ENCODE assay signal across 25 cellular contexts in the genomic region with DNA sequence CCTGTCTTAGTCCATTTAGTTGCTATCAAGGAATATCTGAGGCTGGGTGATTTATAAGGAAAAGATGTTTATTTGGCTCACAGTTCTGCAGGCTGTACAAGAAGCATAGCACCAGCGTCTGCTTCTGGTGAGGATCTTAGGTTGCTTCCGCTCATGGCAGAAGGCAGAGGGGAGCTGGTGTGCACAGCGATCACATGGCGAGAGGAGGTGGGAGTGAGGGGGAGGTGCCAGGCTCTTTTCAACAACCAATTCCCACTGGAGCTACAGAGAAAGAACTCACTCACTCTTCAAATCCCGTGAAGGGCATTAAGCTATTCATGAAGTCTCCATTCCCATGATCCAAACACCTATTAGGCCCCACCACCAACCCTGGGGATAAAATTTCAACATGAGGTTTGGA.
DNase-seq lines count a peak whose midpoint lies in the region; ATAC-seq and TF ChIP-seq lines count a peak whose summit lies in the region.
"Had no signal": no experiment of that assay in that cellular context is flagged by ENCODE, and none has a peak within 500 bp of the region (broad histone marks: within the 10 kb centered on the region; RNA-seq: fewer than 3 reads in every experiment).

No MANE protein-coding gene starts in this region.

- no peaks in the 10 kb centered on the region for H4K20me1 ChIP-seq in GM23338 (replicated peaks; ENCODE audit: insufficient read depth)
- H4K20me1 ChIP-seq: BLaER1 had no signal

- H3K36me3 Mint-ChIP-seq in GM23338 (ENCODE audit: low read depth): no peaks in the 10 kb centered on the region
- no peaks in the 10 kb centered on the region for H3K36me3 Mint-ChIP-seq in activated naive CD4-positive, alpha-beta T cell treated with anti-CD3 and anti-CD28 coated beads for 36 hours (ENCODE audit: low read depth)
- H3K36me3 Mint-ChIP-seq: CD4-positive, CD25-positive, alpha-beta regulatory T cell; IgD-negative memory B cell had no signal

- no peak overlapping the region for H3K18ac ChIP-seq in neuronal stem cell (ENCODE audit: low read length)

- H4K8ac ChIP-seq in neuronal stem cell (ENCODE audit: low read depth, low read length): no peak overlapping the region

- intact Hi-C loops in testis (cut with DNase I; ENCODE audit: low total_unique reads): no loop called here
- intact Hi-C loops in prostate gland (cut with DNase I): no loop called here
- intact Hi-C loops in activated naive CD4-positive, alpha-beta T cell treated with anti-CD3 and anti-CD28 coated beads for 36 hours (cut with micrococcal nuclease): no loop called here
- intact Hi-C loops in cardiac septum (cut with DNase I): no loop called here

- H3K9ac ChIP-seq in neuronal stem cell (ENCODE audit: low read depth, low read length, poor library complexity): no peak overlapping the region
- H3K9ac ChIP-seq: BLaER1, KMS-11 had no signal

- CTCF ChIA-PET in activated naive CD4-positive, alpha-beta T cell treated with anti-CD3 and anti-CD28 coated beads for 36 hours (lab: Charles Lee): no interaction called here

- ATAC-seq in GM23338: peak; percentile 58

- peaks cover 21% of the 10 kb centered on the region for H3K4me1 ChIP-seq in GM23338 (ENCODE audit: insufficient read depth)
- H3K4me1 ChIP-seq in neuronal stem cell (ENCODE audit: control insufficient read depth in 2 of 2, insufficient read depth in 1 of 2, low read depth in 1 of 2, low read length in 2 of 2): peaks cover 0 to 6% of the 10 kb centered on the region in 2 donors
- H3K4me1 ChIP-seq in testis: no peaks in the 10 kb centered on the region
- no peaks in the 10 kb centered on the region for H3K4me1 ChIP-seq in prostate gland (replicated peaks)
- H3K4me1 ChIP-seq: BLaER1, SJSA1 had no signal

- no CpG with 5 or more reads among the region's 5 CpGs for WGBS in neuronal stem cell (ENCODE audit: extremely low coverage in 2 of 2, insufficient read length in 2 of 2, insufficient replicate concordance in 1 of 2), 2 donors
- WGBS in testis, 2 donors: 58 to 70% methylated on average over 5 of the region's 5 CpGs
- WGBS in prostate gland: 59% methylated on average over 5 of the region's 5 CpGs

- peaks cover 5% of the 10 kb centered on the region for H3K27me3 Mint-ChIP-seq in GM23338 (ENCODE audit: insufficient read depth, low read depth, poor library complexity)
- H3K27me3 Mint-ChIP-seq in activated naive CD4-positive, alpha-beta T cell treated with anti-CD3 and anti-CD28 coated beads for 36 hours (ENCODE audit: low read depth): peaks cover 12% of the 10 kb centered on the region

- H3K9me3 ChIP-seq in WERI-Rb-1 (ENCODE audit: severe bottlenecking): no peaks in the 10 kb centered on the region
- H3K9me3 ChIP-seq in neuronal stem cell (replicated peaks in 1 of 2; ENCODE audit: control insufficient read depth in 2 of 2, insufficient read depth in 1 of 2, low read depth in 1 of 2, low read length in 2 of 2): no peaks in the 10 kb centered on the region
- H3K9me3 ChIP-seq in testis: no peaks in the 10 kb centered on the region
- H3K9me3 ChIP-seq in prostate gland: no peaks in the 10 kb centered on the region
- H3K9me3 ChIP-seq: BLaER1, SJSA1 had no signal

- H2AK5ac ChIP-seq in neuronal stem cell (ENCODE audit: low read depth, low read length): no peak overlapping the region

- no peak overlapping the region for H3K27ac ChIP-seq in GM23338 (ENCODE audit: low read depth)
- H3K27ac ChIP-seq in WERI-Rb-1: no peak overlapping the region
- H3K27ac ChIP-seq in neuronal stem cell (replicated peaks; ENCODE audit: low read length): no peak overlapping the region
- no peak overlapping the region for H3K27ac ChIP-seq in testis
- no peak overlapping the region for H3K27ac ChIP-seq in prostate gland
- H3K27ac ChIP-seq: BLaER1, HL-60, KMS-11, SJSA1 had no signal

- H2BK15ac ChIP-seq in neuronal stem cell (ENCODE audit: low read length): no peak overlapping the region

- H3K4me3 ChIP-seq in GM23338 (no peak overlapping the region), WERI-Rb-1 (ENCODE audit: low read depth, low read length) (no peak overlapping the region), neuronal stem cell (ENCODE audit: low read length in 2 of 2) (no peak overlapping the region), testis (no peak overlapping the region), prostate gland (no peak overlapping the region)
- H3K4me3 ChIP-seq: BLaER1, SJSA1 had no signal

- no peak overlapping the region for H2BK12ac ChIP-seq in neuronal stem cell (ENCODE audit: low read length)

- H3F3A ChIP-seq in GM23338 (replicated peaks; ENCODE audit: low read depth): no peaks in the 10 kb centered on the region

- H3K79me2 ChIP-seq in GM23338 (replicated peaks; ENCODE audit: insufficient read depth): no peaks in the 10 kb centered on the region

- TF ChIP-seq POLR2A in testis (IDR thresholded peaks at IDR 0.05) (no peak), prostate gland (IDR thresholded peaks at IDR 0.05) (no peak)

- no peak overlapping the region for H3K27ac Mint-ChIP-seq in GM23338
- H3K27ac Mint-ChIP-seq in activated naive CD4-positive, alpha-beta T cell treated with anti-CD3 and anti-CD28 coated beads for 36 hours: no peak overlapping the region
- H3K27ac Mint-ChIP-seq: CD4-positive, CD25-positive, alpha-beta regulatory T cell; H9; IgD-negative memory B cell had no signal

- DNase-seq in GM23338 (ENCODE audit: low spot score) (no peak), WERI-Rb-1 (peak; percentile 22), left kidney (ENCODE audit: low read depth, low spot score) (peak; percentile 73), neuronal stem cell (ENCODE audit: low spot score) (no peak), testis (no peak), prostate gland (ENCODE audit: low spot score) (no peak), cardiac septum (ENCODE audit: low spot score) (no peak)
- no peak for DNase-seq in activated naive CD4-positive, alpha-beta T cell treated with anti-CD3 and anti-CD28 coated beads for 36 hours
- DNase-seq: CD4-positive, CD25-positive, alpha-beta regulatory T cell; DMS153; DND-41; H9; MM.1S; NCI-H2029; NCI-H345; NCI-H510A treated with DMSO at 0.1 percent for 48 hours; NCI-H748 treated with DMSO at 0.1 percent for 48 hours; NK-92 treated with Interleukin-12 subunit alpha and Interleukin-12 subunit beta, amount 100 ng/mL, for 24 hours; Right ventricle myocardium superior; RPMI8226 had no signal

- no peak overlapping the region for H3K23ac ChIP-seq in neuronal stem cell (ENCODE audit: low read depth, low read length, poor library complexity)

- no peaks in the 10 kb centered on the region for H3K27me3 ChIP-seq in GM23338 (ENCODE audit: insufficient read depth)
- H3K27me3 ChIP-seq in WERI-Rb-1 (ENCODE audit: insufficient read depth, low read depth, severe bottlenecking): no peaks in the 10 kb centered on the region
- H3K27me3 ChIP-seq in neuronal stem cell (ENCODE audit: control insufficient read depth in 3 of 3, insufficient read depth in 3 of 3, low read depth in 1 of 3, low read length in 3 of 3): no peaks in the 10 kb centered on the region
- H3K27me3 ChIP-seq in testis: no peaks in the 10 kb centered on the region
- H3K27me3 ChIP-seq in prostate gland (replicated peaks; ENCODE audit: insufficient read depth): no peaks in the 10 kb centered on the region
- H3K27me3 ChIP-seq: BLaER1, SJSA1 had no signal

- H3K79me1 ChIP-seq in neuronal stem cell (ENCODE audit: low read depth, low read length): no peaks in the 10 kb centered on the region

- 0 out of 2 replicates have a peak overlapping the region, but pooled peaks have one; percentile 12 for H3K4me2 ChIP-seq in GM23338
- H3K4me2 ChIP-seq in neuronal stem cell (ENCODE audit: insufficient read depth, low read length, poor library complexity, severe bottlenecking): no peak overlapping the region
- H3K4me2 ChIP-seq: BLaER1, KMS-11 had no signal

- no peak overlapping the region for H2BK120ac ChIP-seq in neuronal stem cell (ENCODE audit: low read depth, low read length)

- H2BK5ac ChIP-seq in neuronal stem cell (ENCODE audit: low read length): no peak overlapping the region

- H4K91ac ChIP-seq in neuronal stem cell (ENCODE audit: low read depth, low read length, poor library complexity): no peak overlapping the region

- H3K9me2 ChIP-seq in GM23338 (ENCODE audit: insufficient read depth): no peaks in the 10 kb centered on the region; the same call in none of the 2 replicates

- H2AFZ ChIP-seq in GM23338 (peak overlapping the region; percentile 20; the same call in 1 of the 2 replicates), neuronal stem cell (ENCODE audit: low read length) (peak overlapping the region; percentile 35)

- H3K4me3 Mint-ChIP-seq in GM23338: no peak overlapping the region
- H3K4me3 Mint-ChIP-seq in activated naive CD4-positive, alpha-beta T cell treated with anti-CD3 and anti-CD28 coated beads for 36 hours: no peak overlapping the region
- H3K4me3 Mint-ChIP-seq: CD4-positive, CD25-positive, alpha-beta regulatory T cell; H9; IgD-negative memory B cell had no signal

- H3K4me1 Mint-ChIP-seq in GM23338: peaks cover 24% of the 10 kb centered on the region
- no peaks in the 10 kb centered on the region for H3K4me1 Mint-ChIP-seq in activated naive CD4-positive, alpha-beta T cell treated with anti-CD3 and anti-CD28 coated beads for 36 hours (ENCODE audit: low read depth)
- H3K4me1 Mint-ChIP-seq: CD4-positive, CD25-positive, alpha-beta regulatory T cell; IgD-negative memory B cell had no signal

- H3K14ac ChIP-seq in neuronal stem cell (ENCODE audit: low read length): no peak overlapping the region

- no peaks in the 10 kb centered on the region for H3K9me3 Mint-ChIP-seq in GM23338
- H3K9me3 Mint-ChIP-seq in activated naive CD4-positive, alpha-beta T cell treated with anti-CD3 and anti-CD28 coated beads for 36 hours: no peaks in the 10 kb centered on the region
- H3K9me3 Mint-ChIP-seq: H9, IgD-negative memory B cell had no signal

- H3K4ac ChIP-seq in neuronal stem cell (ENCODE audit: low read length): no peak overlapping the region

- no peak for TF ChIP-seq CTCF in GM23338 (conservative IDR thresholded peaks at IDR 0.05; ENCODE audit: low read depth in 2 of 2)
- no peak for TF ChIP-seq CTCF in WERI-Rb-1 (IDR thresholded peaks at IDR 0.05; ENCODE audit: low read depth, low read length)
- TF ChIP-seq CTCF in testis (IDR thresholded peaks at IDR 0.05): no peak
- no peak for TF ChIP-seq CTCF in prostate gland (IDR thresholded peaks at IDR 0.05)

- H3K36me3 ChIP-seq in GM23338 (ENCODE audit: insufficient read depth): no peaks in the 10 kb centered on the region
- H3K36me3 ChIP-seq in WERI-Rb-1: no peaks in the 10 kb centered on the region
- H3K36me3 ChIP-seq in neuronal stem cell (replicated peaks in 1 of 2; ENCODE audit: control insufficient read depth in 2 of 2, insufficient read depth in 2 of 2, low read length in 2 of 2): no peaks in the 10 kb centered on the region
- no peaks in the 10 kb centered on the region for H3K36me3 ChIP-seq in testis (ENCODE audit: low read depth, missing control alignments)
- H3K36me3 ChIP-seq in prostate gland: no peaks in the 10 kb centered on the region
- H3K36me3 ChIP-seq: BLaER1, SJSA1 had no signal

TF ChIP-seq in GM23338, 12 proteins besides CTCF, POLR2A, EP300 and RAD21 (continues in another document):
- TF ChIP-seq NANOG (IDR thresholded peaks at IDR 0.05; ENCODE audit: borderline replicate concordance): no peak

Comparison
In these comparisons a context has a peak if more than half of its experiments do, and no peak if none do; other contexts are left out.
1. DNase-seq: peak in WERI-Rb-1 (single experiment) and left kidney (single experiment); none in GM23338 (single experiment), neuronal stem cell (single experiment), testis (single experiment), prostate gland (single experiment), activated naive CD4-positive, alpha-beta T cell treated with anti-CD3 and anti-CD28 coated beads for 36 hours (single experiment) and cardiac septum (single experiment).